2 cellular contexts compared by ENCODE assay signal in the genomic region with DNA sequence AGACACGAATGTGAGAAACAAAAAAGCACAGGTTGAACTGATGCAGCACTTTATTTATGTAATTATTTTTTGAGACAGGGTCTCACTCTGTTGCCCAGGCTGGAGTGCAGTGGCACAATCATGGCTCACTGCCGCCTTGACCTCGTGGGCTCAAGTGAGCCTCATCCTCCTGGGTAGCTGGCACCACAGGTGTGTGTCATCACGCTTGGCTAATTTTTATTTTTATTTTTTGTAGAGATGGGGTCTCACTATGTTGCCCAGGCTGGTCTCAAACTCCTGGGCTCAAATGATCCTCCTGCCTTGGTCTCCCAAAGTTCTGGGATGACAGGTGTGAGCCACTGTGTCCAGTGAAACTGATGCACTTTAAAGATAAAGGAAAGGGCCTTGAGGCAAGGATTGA. TPM values are rescaled to one million over a fixed set of nuclear protein-coding genes. Genes with fewer than 3 reads are reported as not detected.
"Had no signal": no experiment of that assay in that cellular context is flagged by ENCODE, and none has a peak within 500 bp of the region (broad histone marks: within the 10 kb centered on the region; RNA-seq: fewer than 3 reads in every experiment).

No MANE protein-coding gene starts in this region.

RNA-seq across cellular contexts. Expression of a gene that starts 17.5 kb away (rescaled TPM):
- total RNA-seq: ascending aorta, bronchial epithelial cell had no signal
